Comparison of ENCODE assay signal across 8 cellular contexts in genomic region chr7:94655562-94655883, GRCh38. TPM values are rescaled to one million over a fixed set of nuclear protein-coding genes. Genes with fewer than 3 reads are reported as not detected.
DNase-seq lines count a peak whose midpoint lies in the region; ATAC-seq, FAIRE-seq and TF ChIP-seq lines count a peak whose summit lies in the region.

No MANE protein-coding gene starts in this region.

- peak overlapping the region; percentile 86 for H3K4me3 Mint-ChIP-seq in activated T-cell treated with anti-CD3 and anti-CD28 coated beads, Interleukin-2, amount 50 U/mL, for 4 hours
- peak overlapping the region; percentile 90 to 96 (median 95) for H3K4me3 Mint-ChIP-seq in brain

- intact Hi-C loops in right lobe of liver (cut with DNase I) (no loop called here), upper lobe of right lung (cut with DNase I) (no loop called here)

- no peaks in the 10 kb centered on the region for H3K4me1 ChIP-seq in right lobe of liver
- peaks cover 5% of the 10 kb centered on the region for H3K4me1 ChIP-seq in upper lobe of right lung

- H3K9me3 ChIP-seq in right lobe of liver (peaks cover 0 to 2% (median 0%) of the 10 kb centered on the region in 4 donors), upper lobe of right lung (no peaks in the 10 kb centered on the region)

- DNase-seq in activated T-cell treated with anti-CD3 and anti-CD28 coated beads, Interleukin-2, amount 50 U/mL, for 4 hours: no peak
- DNase-seq in activated T-cell treated with anti-CD3 and anti-CD28 coated beads, Interleukin-2, amount 50 U/mL, for 1 hour: no peak
- DNase-seq in right lobe of liver (peak in 1 of 3 donors; percentile 21), upper lobe of right lung (no peak), GM12892 (ENCODE audit: insufficient read length) (no peak)
- no peak for DNase-seq in stimulated activated CD4-positive, alpha-beta T cell treated with anti-CD3 and anti-CD28 coated beads, Interleukin-4, amount 100 ng/mL, for 4 hours

- H3K4me1 Mint-ChIP-seq in activated T-cell treated with anti-CD3 and anti-CD28 coated beads, Interleukin-2, amount 50 U/mL, for 4 hours (ENCODE audit: low read depth): peaks cover 16% of the 10 kb centered on the region
- peaks cover 45% of the 10 kb centered on the region for H3K4me1 Mint-ChIP-seq in brain

- ATAC-seq in activated T-cell treated with anti-CD3 and anti-CD28 coated beads, Interleukin-2, amount 50 U/mL, for 4 hours: no peak
- no peak for ATAC-seq in right lobe of liver
- ATAC-seq in upper lobe of right lung: no peak
- no peak for ATAC-seq in HG03196 (IDR thresholded peaks at IDR 0.05; ENCODE audit: unreplicated experiment)

- H3K4me3 ChIP-seq in right lobe of liver: peak overlapping the region; percentile 36 to 59 (median 55)
- H3K4me3 ChIP-seq in upper lobe of right lung: peak overlapping the region; percentile 58

- no peak for TF ChIP-seq POLR2A in right lobe of liver (IDR thresholded peaks at IDR 0.05)
- TF ChIP-seq POLR2A in GM12892 (IDR thresholded peaks at IDR 0.05; ENCODE audit: low read depth, low read length): no peak

- H3K27me3 ChIP-seq in right lobe of liver: peaks cover 0 to 10% of the 10 kb centered on the region in 2 donors
- H3K27me3 ChIP-seq in upper lobe of right lung: peaks cover 33% of the 10 kb centered on the region

- peaks cover 38% of the 10 kb centered on the region for H3K27me3 Mint-ChIP-seq in activated T-cell treated with anti-CD3 and anti-CD28 coated beads, Interleukin-2, amount 50 U/mL, for 4 hours (ENCODE audit: low read depth)
- peaks cover 11% of the 10 kb centered on the region for H3K27me3 Mint-ChIP-seq in brain

- H3K36me3 ChIP-seq in right lobe of liver: no peaks in the 10 kb centered on the region
- no peaks in the 10 kb centered on the region for H3K36me3 ChIP-seq in upper lobe of right lung

- TF ChIP-seq CTCF in brain (conservative IDR thresholded peaks at IDR 0.05) (no peak), right lobe of liver (IDR thresholded peaks at IDR 0.05) (no peak), upper lobe of right lung (IDR thresholded peaks at IDR 0.05) (no peak)

- WGBS in right lobe of liver (ENCODE audit: insufficient coverage, low coverage, low lambda C conversion rate, missing lambda C conversion rate): 2% methylated on average over 19 of the region's 19 CpGs

- FAIRE-seq in GM12892 (lab: Jason Lieb, UNC): no peak

- H3K27ac ChIP-seq in right lobe of liver (peak overlapping the region in 1 of 3 donors; percentile 48), upper lobe of right lung (peak overlapping the region; percentile 61)

- H3K9me3 Mint-ChIP-seq in activated T-cell treated with anti-CD3 and anti-CD28 coated beads, Interleukin-2, amount 50 U/mL, for 4 hours: no peaks in the 10 kb centered on the region
- peaks cover 0 to 14% (median 5%) of the 10 kb centered on the region in 5 experiments for H3K9me3 Mint-ChIP-seq in brain

- H3K36me3 Mint-ChIP-seq in activated T-cell treated with anti-CD3 and anti-CD28 coated beads, Interleukin-2, amount 50 U/mL, for 4 hours (ENCODE audit: insufficient read depth): no peaks in the 10 kb centered on the region
- no peaks in the 10 kb centered on the region for H3K36me3 Mint-ChIP-seq in brain

- H3K27ac Mint-ChIP-seq in brain: peak overlapping the region; percentile 92 to 96 (median 96)

RNA-seq across cellular contexts. Expression of gene SGCE, which starts 0.4 kb away (rescaled TPM):
- total RNA-seq in activated T-cell treated with anti-CD3 and anti-CD28 coated beads, Interleukin-2, amount 50 U/mL, for 4 hours: under 1 TPM; 0.45 to 0.73 (median 0.63) TPM
- 56.2 TPM for polyA plus RNA-seq in brain (ENCODE audit: insufficient read depth, low read depth, low replicate concordance)
- total RNA-seq in right lobe of liver: 10 to 100 TPM in 5 of 6 experiments, 1 to 10 TPM in 1; 4.2 to 17.8 (median 14.8) TPM
- 74.1 TPM for total RNA-seq in upper lobe of right lung
- polyA plus RNA-seq in GM12892 (2012; ENCODE audit: missing spikeins): 33.2 TPM
